Comparison of ENCODE assay signal across 8 cellular contexts in genomic region chr1:39919545-39919944, GRCh38. TPM values are rescaled to one million over a fixed set of nuclear protein-coding genes. Genes with fewer than 3 reads are reported as not detected.
DNase-seq lines count a peak whose midpoint lies in the region; ATAC-seq and TF ChIP-seq lines count a peak whose summit lies in the region.

No MANE protein-coding gene starts in this region.

- POLR2A ChIA-PET in AG04450 (lab: Yijun Ruan, JAX), result interaction anchor here (0.6 to 0.8 kb wide), 5 partner anchors 16 to 539 kb away, joined by 3 to 7 read pairs (median 5); no protein-coding TSS in a partner anchor

- H3K79me2 ChIP-seq in smooth muscle cell (ENCODE audit: low read depth), result no peaks in the 10 kb centered on the region

- no peak overlapping the region for H3K4me2 ChIP-seq in smooth muscle cell

- H3K27me3 ChIP-seq in AG04450 (ENCODE audit: control insufficient read depth, insufficient read depth, low read length) (peaks cover 12% of the 10 kb centered on the region), adipocyte (replicated peaks; ENCODE audit: control insufficient read depth, insufficient read depth, low read length) (peaks cover 10% of the 10 kb centered on the region), smooth muscle cell (ENCODE audit: low read depth) (peaks cover 27% of the 10 kb centered on the region)

- H2AFZ ChIP-seq in smooth muscle cell (ENCODE audit: low read depth), result no peak overlapping the region

- WGBS in smooth muscle cell (ENCODE audit: low lambda C conversion rate), result 36% methylated on average over 3 of the region's 3 CpGs

- CTCF ChIA-PET in AG04450 (lab: Charles Lee), result interaction anchor here (0.6 to 5.2 kb wide), 36 partner anchors 9 to 263 kb away, joined by 3 to 102 read pairs (median 5); partner anchors contain the start of gene MYCL

- H3F3A ChIP-seq in smooth muscle cell (ENCODE audit: low read depth), result no peaks in the 10 kb centered on the region

- H3K4me3 ChIP-seq in AG04450 (ENCODE audit: low read depth, low read length) (no peak overlapping the region), adipocyte (ENCODE audit: low read length) (no peak overlapping the region), smooth muscle cell (no peak overlapping the region)

- H3K36me3 ChIP-seq in adipocyte (ENCODE audit: control insufficient read depth, insufficient read depth, low read length, severe bottlenecking), result no peaks in the 10 kb centered on the region
- no peaks in the 10 kb centered on the region for H3K36me3 ChIP-seq in smooth muscle cell (ENCODE audit: low read depth)

- H3K27ac ChIP-seq in AG04450 (ENCODE audit: low read depth, low read length), result no peak overlapping the region
- H3K27ac ChIP-seq in smooth muscle cell (ENCODE audit: low read depth), result no peak overlapping the region

- DNase-seq in AG04450 (ENCODE audit: low read depth, low spot score) (peak; percentile 21), NAMALWA (ENCODE audit: low spot score) (peak; percentile 81), SHP77 treated with DMSO at 0.1 percent for 48 hours (lab: John Stamatoyannopoulos, UW) (peak; percentile 41), adipocyte (ENCODE audit: low read depth) (peak; percentile 74), hepatic stellate cell (ENCODE audit: low spot score) (peak; percentile 65), smooth muscle cell (lab: John Stamatoyannopoulos, UW; ENCODE audit: unreplicated experiment) (no peak)

- no peaks in the 10 kb centered on the region for H4K20me1 ChIP-seq in smooth muscle cell (ENCODE audit: low read depth)

- ATAC-seq in GM18511 (IDR thresholded peaks at IDR 0.05; ENCODE audit: unreplicated experiment) (peak; percentile 51), HG02678 (IDR thresholded peaks at IDR 0.05; ENCODE audit: unreplicated experiment) (no peak)

- H3K9ac ChIP-seq in adipocyte (ENCODE audit: low read length), result no peak overlapping the region
- no peak overlapping the region for H3K9ac ChIP-seq in smooth muscle cell (ENCODE audit: low read depth)

- H3K4me1 ChIP-seq in adipocyte (ENCODE audit: control insufficient read depth, insufficient read depth, low read length) (peaks cover 5% of the 10 kb centered on the region), smooth muscle cell (ENCODE audit: low read depth) (peaks cover 6% of the 10 kb centered on the region)

- no peaks in the 10 kb centered on the region; the same call in 1 of the 2 replicates for H3K9me3 ChIP-seq in AG04450 (ENCODE audit: control insufficient read depth, insufficient read depth, low read length)
- H3K9me3 ChIP-seq in adipocyte (ENCODE audit: control insufficient read depth, low read length), result no peaks in the 10 kb centered on the region
- no peaks in the 10 kb centered on the region for H3K9me3 ChIP-seq in smooth muscle cell (replicated peaks; ENCODE audit: low read depth)

- peak; percentile 71 for TF ChIP-seq CTCF in AG04450 (IDR thresholded peaks at IDR 0.05; ENCODE audit: low read depth, low read length)
- TF ChIP-seq CTCF in smooth muscle cell (IDR thresholded peaks at IDR 0.05; ENCODE audit: borderline replicate concordance, insufficient read depth, poor library complexity, severe bottlenecking), result peak; percentile 65

RNA-seq across cellular contexts. Expression of gene MYCL, which starts 17.8 kb away (rescaled TPM):
- 0.66 and 0.77 TPM in 2 replicates for polyA plus RNA-seq in AG04450 (2011; rRNA removed)
- polyA minus RNA-seq in AG04450 (2011; rRNA and poly(A)+ RNA removed), result 0.74 and 1.1 TPM in 2 replicates
- total RNA-seq in smooth muscle cell, result 3.7 and 4.5 TPM in 2 replicates
- 0.98 and 2.4 TPM in 2 replicates for polyA plus RNA-seq in smooth muscle cell

RNA-seq across cellular contexts. Expression of gene MFSD2A, which starts 35.4 kb away (rescaled TPM):
- polyA plus RNA-seq in AG04450 (2011; rRNA removed), result 1.6 and 2.6 TPM in 2 replicates
- 2.6 and 2.8 TPM in 2 replicates for polyA minus RNA-seq in AG04450 (2011; rRNA and poly(A)+ RNA removed)
- 3.2 and 3.3 TPM in 2 replicates for total RNA-seq in smooth muscle cell
- 5.3 and 5.5 TPM in 2 replicates for polyA plus RNA-seq in smooth muscle cell

RNA-seq across cellular contexts. Expression of gene TRIT1, which starts 36.2 kb away (rescaled TPM):
- polyA plus RNA-seq in AG04450 (2011; rRNA removed) (18.0 and 22.0 TPM in 2 replicates), smooth muscle cell (12.8 and 19.7 TPM in 2 replicates)
- 15.7 and 19.3 TPM in 2 replicates for polyA minus RNA-seq in AG04450 (2011; rRNA and poly(A)+ RNA removed)
- 22.1 and 26.7 TPM in 2 replicates for total RNA-seq in smooth muscle cell
